Comparison of ENCODE assay signal across 1 cellular context in genomic region chr2:28274911-28275685, GRCh38.
TF ChIP-seq lines count a peak whose summit lies in the region.

No MANE protein-coding gene starts in this region.

TF ChIP-seq in A549, 52 proteins besides CTCF, POLR2A, EP300 and RAD21 (continued from another document):
- TF ChIP-seq RFX5 (IDR thresholded peaks at IDR 0.05) (no peak), CBX8 (IDR thresholded peaks at IDR 0.05) (no peak), RARB (CRISPR knock-in tag; IDR thresholded peaks at IDR 0.05) (no peak), NR3C1 (IDR thresholded peaks at IDR 0.05) (no peak), JUNB (IDR thresholded peaks at IDR 0.05) (peak; percentile 88), HOXA7 (CRISPR knock-in tag; IDR thresholded peaks at IDR 0.05) (no peak)
- TF ChIP-seq, protein P1, sequence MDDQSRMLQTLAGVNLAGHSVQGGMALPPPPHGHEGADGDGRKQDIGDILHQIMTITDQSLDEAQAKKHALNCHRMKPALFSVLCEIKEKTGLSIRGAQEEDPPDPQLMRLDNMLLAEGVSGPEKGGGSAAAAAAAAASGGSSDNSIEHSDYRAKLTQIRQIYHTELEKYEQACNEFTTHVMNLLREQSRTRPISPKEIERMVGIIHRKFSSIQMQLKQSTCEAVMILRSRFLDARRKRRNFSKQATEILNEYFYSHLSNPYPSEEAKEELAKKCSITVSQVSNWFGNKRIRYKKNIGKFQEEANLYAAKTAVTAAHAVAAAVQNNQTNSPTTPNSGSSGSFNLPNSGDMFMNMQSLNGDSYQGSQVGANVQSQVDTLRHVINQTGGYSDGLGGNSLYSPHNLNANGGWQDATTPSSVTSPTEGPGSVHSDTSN (IDR thresholded peaks at IDR 0.05) = peak; percentile 75; the same call in 1 of the 2 replicates
- TF ChIP-seq, protein P2, sequence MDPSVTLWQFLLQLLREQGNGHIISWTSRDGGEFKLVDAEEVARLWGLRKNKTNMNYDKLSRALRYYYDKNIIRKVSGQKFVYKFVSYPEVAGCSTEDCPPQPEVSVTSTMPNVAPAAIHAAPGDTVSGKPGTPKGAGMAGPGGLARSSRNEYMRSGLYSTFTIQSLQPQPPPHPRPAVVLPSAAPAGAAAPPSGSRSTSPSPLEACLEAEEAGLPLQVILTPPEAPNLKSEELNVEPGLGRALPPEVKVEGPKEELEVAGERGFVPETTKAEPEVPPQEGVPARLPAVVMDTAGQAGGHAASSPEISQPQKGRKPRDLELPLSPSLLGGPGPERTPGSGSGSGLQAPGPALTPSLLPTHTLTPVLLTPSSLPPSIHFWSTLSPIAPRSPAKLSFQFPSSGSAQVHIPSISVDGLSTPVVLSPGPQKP (IDR thresholded peaks at IDR 0.05; ENCODE audit: low read depth, low read length) = no peak
